9 cellular contexts compared by ENCODE assay signal in genomic region chr12:124542021-124542941, GRCh38. TPM values are rescaled to one million over a fixed set of nuclear protein-coding genes. Genes with fewer than 3 reads are reported as not detected.
A peak's percentile ranks its signal among the peaks of the same experiment; 100 is the strongest.
DNase-seq lines count a peak whose midpoint lies in the region; ATAC-seq lines count a peak whose summit lies in the region.
"Had no signal": no experiment of that assay in that cellular context is flagged by ENCODE, and none has a peak within 500 bp of the region (broad histone marks: within the 10 kb centered on the region; RNA-seq: fewer than 3 reads in every experiment).

No MANE protein-coding gene starts in this region.

- no peaks in the 10 kb centered on the region for H3K9me3 Mint-ChIP-seq in memory B cell

- H3K36me3 Mint-ChIP-seq in memory B cell: peaks cover 2% of the 10 kb centered on the region

- intact Hi-C loops in left ventricle myocardium superior (cut with micrococcal nuclease): no loop called here
- intact Hi-C loops in Right ventricle myocardium inferior (cut with DNase I): no loop called here

- no peak overlapping the region for H3K4me3 Mint-ChIP-seq in memory B cell

- DNase-seq in left ventricle myocardium superior (peak; percentile 34), Right ventricle myocardium inferior (ENCODE audit: missing footprints) (no peak), RPMI7951 (ENCODE audit: low read depth) (peak; percentile 34), memory B cell (ENCODE audit: low spot score in 2 of 2) (no peak), glomerular visceral epithelial cell (ENCODE audit: extremely low spot score) (no peak), NCI-H1694 treated with DMSO at 0.1 percent for 48 hours (lab: John Stamatoyannopoulos, UW) (no peak)
- DNase-seq in stimulated activated naive CD8-positive, alpha-beta T cell treated with anti-CD3 and anti-CD28 coated beads, Interleukin-15, Interleukin-2, amounts not matched to agents 100 U/mL and 50 U/mL, for 24 hours: no peak
- DNase-seq: SIG-M5 had no signal

- H3K27me3 Mint-ChIP-seq in memory B cell: no peaks in the 10 kb centered on the region

- ATAC-seq in left ventricle myocardium superior (no peak), Right ventricle myocardium inferior (no peak), memory B cell (ENCODE audit: low read depth) (no peak), GM18870 (IDR thresholded peaks at IDR 0.05; ENCODE audit: unreplicated experiment) (no peak)
- ATAC-seq in stimulated activated naive CD8-positive, alpha-beta T cell treated with anti-CD3 and anti-CD28 coated beads, Interleukin-15, Interleukin-2, amounts not matched to agents 100 U/mL and 50 U/mL, for 24 hours: no peak

- H3K4me1 Mint-ChIP-seq in memory B cell: peaks cover 41% of the 10 kb centered on the region

- peak overlapping the region; percentile 58 for H3K27ac Mint-ChIP-seq in memory B cell

RNA-seq across cellular contexts. Expression of gene NCOR2, which starts 25.1 kb away (rescaled TPM):
- total RNA-seq in left ventricle myocardium superior (142 TPM), Right ventricle myocardium inferior (134 TPM)
- total RNA-seq in RPMI7951 (2014; rRNA removed; shearing (Covaris generic)): 8.7 and 12.2 TPM in 2 replicates

Comparison
In these comparisons a context has a peak if more than half of its experiments do, and no peak if none do; other contexts are left out.
1. DNase-seq: peak in left ventricle myocardium superior (single experiment) and RPMI7951 (single experiment); none in Right ventricle myocardium inferior (single experiment), memory B cell (0 of 2), glomerular visceral epithelial cell (single experiment), NCI-H1694 treated with DMSO at 0.1 percent for 48 hours (single experiment) and stimulated activated naive CD8-positive, alpha-beta T cell treated with anti-CD3 and anti-CD28 coated beads, Interleukin-15, Interleukin-2, amounts not matched to agents 100 U/mL and 50 U/mL, for 24 hours (single experiment).
2. RNA of gene NCOR2, which starts 25.1 kb away (total RNA-seq): 142 TPM in left ventricle myocardium superior (single experiment) and 134 TPM in Right ventricle myocardium inferior (single experiment); 8.7 to 12.2 TPM in RPMI7951; every median in the first group is over 10 times any median in the second.